In the genomic region with DNA sequence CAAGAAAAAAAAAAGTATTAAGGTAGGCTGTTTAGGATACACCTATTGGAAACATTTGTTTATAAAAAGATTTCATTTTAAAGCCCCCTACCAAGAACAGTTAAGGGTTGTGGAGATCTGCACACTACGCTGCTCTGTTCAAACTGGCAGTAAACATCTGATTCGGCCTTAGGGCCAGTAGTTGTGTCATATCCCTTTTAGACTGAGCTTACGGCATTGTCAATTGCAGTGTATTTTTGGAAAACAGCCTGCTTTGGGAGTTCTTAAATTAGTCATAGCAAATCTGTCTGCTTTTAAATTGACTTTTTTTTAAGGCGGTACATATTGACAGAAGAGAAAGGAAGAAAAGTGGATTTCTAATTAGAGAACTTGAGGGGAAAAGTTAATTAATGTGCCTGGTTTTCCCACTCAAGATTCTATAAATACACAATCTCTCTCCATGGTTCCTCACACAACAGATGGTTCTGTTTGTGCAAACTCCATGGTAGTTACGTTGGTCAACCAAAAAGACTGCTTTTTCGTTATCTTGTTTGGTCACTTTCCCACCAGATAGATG, we compare ENCODE assay signal across 1 cellular context.
TF ChIP-seq lines count a peak whose summit lies in the region.

No MANE protein-coding gene starts in this region.

TF ChIP-seq in GM23338, 12 proteins besides CTCF, POLR2A, EP300 and RAD21 (continued from another document):
- TF ChIP-seq, protein P1, sequence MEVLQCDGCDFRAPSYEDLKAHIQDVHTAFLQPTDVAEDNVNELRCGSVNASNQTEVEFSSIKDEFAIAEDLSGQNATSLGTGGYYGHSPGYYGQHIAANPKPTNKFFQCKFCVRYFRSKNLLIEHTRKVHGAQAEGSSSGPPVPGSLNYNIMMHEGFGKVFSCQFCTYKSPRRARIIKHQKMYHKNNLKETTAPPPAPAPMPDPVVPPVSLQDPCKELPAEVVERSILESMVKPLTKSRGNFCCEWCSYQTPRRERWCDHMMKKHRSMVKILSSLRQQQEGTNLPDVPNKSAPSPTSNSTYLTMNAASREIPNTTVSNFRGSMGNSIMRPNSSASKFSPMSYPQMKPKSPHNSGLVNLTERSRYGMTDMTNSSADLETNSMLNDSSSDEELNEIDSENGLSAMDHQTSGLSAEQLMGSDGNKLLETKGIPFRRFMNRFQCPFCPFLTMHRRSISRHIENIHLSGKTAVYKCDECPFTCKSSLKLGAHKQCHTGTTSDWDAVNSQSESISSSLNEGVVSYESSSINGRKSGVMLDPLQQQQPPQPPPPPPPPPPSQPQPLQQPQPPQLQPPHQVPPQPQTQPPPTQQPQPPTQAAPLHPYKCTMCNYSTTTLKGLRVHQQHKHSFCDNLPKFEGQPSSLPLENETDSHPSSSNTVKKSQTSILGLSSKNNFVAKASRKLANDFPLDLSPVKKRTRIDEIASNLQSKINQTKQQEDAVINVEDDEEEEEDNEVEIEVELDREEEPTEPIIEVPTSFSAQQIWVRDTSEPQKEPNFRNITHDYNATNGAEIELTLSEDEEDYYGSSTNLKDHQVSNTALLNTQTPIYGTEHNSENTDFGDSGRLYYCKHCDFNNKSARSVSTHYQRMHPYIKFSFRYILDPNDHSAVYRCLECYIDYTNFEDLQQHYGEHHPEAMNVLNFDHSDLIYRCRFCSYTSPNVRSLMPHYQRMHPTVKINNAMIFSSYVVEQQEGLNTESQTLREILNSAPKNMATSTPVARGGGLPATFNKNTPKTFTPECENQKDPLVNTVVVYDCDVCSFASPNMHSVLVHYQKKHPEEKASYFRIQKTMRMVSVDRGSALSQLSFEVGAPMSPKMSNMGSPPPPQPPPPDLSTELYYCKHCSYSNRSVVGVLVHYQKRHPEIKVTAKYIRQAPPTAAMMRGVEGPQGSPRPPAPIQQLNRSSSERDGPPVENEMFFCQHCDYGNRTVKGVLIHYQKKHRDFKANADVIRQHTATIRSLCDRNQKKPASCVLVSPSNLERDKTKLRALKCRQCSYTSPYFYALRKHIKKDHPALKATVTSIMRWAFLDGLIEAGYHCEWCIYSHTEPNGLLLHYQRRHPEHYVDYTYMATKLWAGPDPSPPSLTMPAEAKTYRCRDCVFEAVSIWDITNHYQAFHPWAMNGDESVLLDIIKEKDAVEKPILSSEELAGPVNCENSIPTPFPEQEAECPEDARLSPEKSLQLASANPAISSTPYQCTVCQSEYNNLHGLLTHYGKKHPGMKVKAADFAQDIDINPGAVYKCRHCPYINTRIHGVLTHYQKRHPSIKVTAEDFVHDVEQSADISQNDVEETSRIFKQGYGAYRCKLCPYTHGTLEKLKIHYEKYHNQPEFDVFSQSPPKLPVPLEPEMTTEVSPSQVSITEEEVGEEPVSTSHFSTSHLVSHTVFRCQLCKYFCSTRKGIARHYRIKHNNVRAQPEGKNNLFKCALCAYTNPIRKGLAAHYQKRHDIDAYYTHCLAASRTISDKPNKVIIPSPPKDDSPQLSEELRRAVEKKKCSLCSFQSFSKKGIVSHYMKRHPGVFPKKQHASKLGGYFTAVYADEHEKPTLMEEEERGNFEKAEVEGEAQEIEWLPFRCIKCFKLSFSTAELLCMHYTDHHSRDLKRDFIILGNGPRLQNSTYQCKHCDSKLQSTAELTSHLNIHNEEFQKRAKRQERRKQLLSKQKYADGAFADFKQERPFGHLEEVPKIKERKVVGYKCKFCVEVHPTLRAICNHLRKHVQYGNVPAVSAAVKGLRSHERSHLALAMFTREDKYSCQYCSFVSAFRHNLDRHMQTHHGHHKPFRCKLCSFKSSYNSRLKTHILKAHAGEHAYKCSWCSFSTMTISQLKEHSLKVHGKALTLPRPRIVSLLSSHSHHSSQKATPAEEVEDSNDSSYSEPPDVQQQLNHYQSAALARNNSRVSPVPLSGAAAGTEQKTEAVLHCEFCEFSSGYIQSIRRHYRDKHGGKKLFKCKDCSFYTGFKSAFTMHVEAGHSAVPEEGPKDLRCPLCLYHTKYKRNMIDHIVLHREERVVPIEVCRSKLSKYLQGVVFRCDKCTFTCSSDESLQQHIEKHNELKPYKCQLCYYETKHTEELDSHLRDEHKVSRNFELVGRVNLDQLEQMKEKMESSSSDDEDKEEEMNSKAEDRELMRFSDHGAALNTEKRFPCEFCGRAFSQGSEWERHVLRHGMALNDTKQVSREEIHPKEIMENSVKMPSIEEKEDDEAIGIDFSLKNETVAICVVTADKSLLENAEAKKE (CRISPR knock-in tag; IDR thresholded peaks at IDR 0.05): no peak
- TF ChIP-seq ZNF114 (CRISPR knock-in tag; IDR thresholded peaks at IDR 0.05) (no peak), ZNF331 (CRISPR knock-in tag; IDR thresholded peaks at IDR 0.05; ENCODE audit: low read depth) (no peak), EZH2 (IDR thresholded peaks at IDR 0.05; ENCODE audit: low read depth, unreplicated experiment) (no peak)
